Comparison of ENCODE assay signal across 10 cellular contexts in genomic region chr15:70475439-70475781, GRCh38.
DNase-seq lines count a peak whose midpoint lies in the region; ATAC-seq and TF ChIP-seq lines count a peak whose summit lies in the region.
"Had no signal": no experiment of that assay in that cellular context is flagged by ENCODE, and none has a peak within 500 bp of the region (broad histone marks: within the 10 kb centered on the region; RNA-seq: fewer than 3 reads in every experiment).

No MANE protein-coding gene starts in this region.

- no peaks in the 10 kb centered on the region for H3K9me3 ChIP-seq in gastroesophageal sphincter
- no peaks in the 10 kb centered on the region for H3K9me3 ChIP-seq in stomach smooth muscle (ENCODE audit: control insufficient read depth in 2 of 2, low read length in 2 of 2)

- no peaks in the 10 kb centered on the region for H3K36me3 Mint-ChIP-seq in T-helper 2 cell treated with Interferon-gamma antibody and Interleukin-4, amounts not matched to agents 5 μg/mL and 100 μg/mL, for 36 hours (ENCODE audit: low read depth)

- peak overlapping the region; percentile 59 for H3K27ac Mint-ChIP-seq in T-helper 2 cell treated with Interferon-gamma antibody and Interleukin-4, amounts not matched to agents 5 μg/mL and 100 μg/mL, for 36 hours

- no peak for TF ChIP-seq POLR2A in gastroesophageal sphincter (IDR thresholded peaks at IDR 0.05)

- peaks cover 0 to 33% (median 13%) of the 10 kb centered on the region in 3 donors for H3K4me1 ChIP-seq in gastroesophageal sphincter
- peaks cover 17% of the 10 kb centered on the region for H3K4me1 ChIP-seq in stomach smooth muscle (ENCODE audit: control insufficient read depth, insufficient read depth, low read length)

- TF ChIP-seq CTCF in VCaP (conservative IDR thresholded peaks at IDR 0.05) (no peak), gastroesophageal sphincter (IDR thresholded peaks at IDR 0.05) (no peak)

- DNase-seq in T-helper 2 cell treated with Interferon-gamma antibody and Interleukin-4, amounts not matched to agents 5 μg/mL and 100 μg/mL, for 36 hours (ENCODE audit: low spot score) = no peak
- DNase-seq in T-helper 2 cell (no peak), GM03348 (ENCODE audit: low spot score) (no peak), kidney glomerular epithelial cell (lab: John Stamatoyannopoulos, UW) (no peak), SK-N-DZ (ENCODE audit: low spot score) (no peak)
- DNase-seq: effector memory CD4-positive, alpha-beta T cell; NCI-H510A had no signal

- H3K4me3 ChIP-seq in gastroesophageal sphincter (peak overlapping the region in 1 of 2 donors; percentile 25), stomach smooth muscle (ENCODE audit: low read length in 2 of 2) (peak overlapping the region in 1 of 2 donors; percentile 29)

- H3K9ac ChIP-seq in stomach smooth muscle (ENCODE audit: low read length in 2 of 2) = no peak overlapping the region

- H3K4me3 Mint-ChIP-seq in T-helper 2 cell treated with Interferon-gamma antibody and Interleukin-4, amounts not matched to agents 5 μg/mL and 100 μg/mL, for 36 hours = peak overlapping the region; percentile 67

- no peaks in the 10 kb centered on the region for H3K9me3 Mint-ChIP-seq in T-helper 2 cell treated with Interferon-gamma antibody and Interleukin-4, amounts not matched to agents 5 μg/mL and 100 μg/mL, for 36 hours

- peaks cover 40% of the 10 kb centered on the region for H3K4me1 Mint-ChIP-seq in T-helper 2 cell treated with Interferon-gamma antibody and Interleukin-4, amounts not matched to agents 5 μg/mL and 100 μg/mL, for 36 hours (ENCODE audit: low read depth)

- H3K27ac ChIP-seq in VCaP = peak overlapping the region; percentile 68
- H3K27ac ChIP-seq in gastroesophageal sphincter = peak overlapping the region in 3 of 4 donors; percentile 65 to 76 (median 74)
- H3K27ac ChIP-seq in stomach smooth muscle (ENCODE audit: low read length) = peak overlapping the region; percentile 46

- H3K36me3 ChIP-seq in gastroesophageal sphincter (no peaks in the 10 kb centered on the region), stomach smooth muscle (ENCODE audit: control insufficient read depth in 2 of 2, insufficient read depth in 2 of 2, low read length in 2 of 2) (no peaks in the 10 kb centered on the region)

- H3K27me3 ChIP-seq in gastroesophageal sphincter (no peaks in the 10 kb centered on the region), stomach smooth muscle (ENCODE audit: control insufficient read depth in 1 of 2, insufficient read depth in 2 of 2, low read length in 2 of 2) (no peaks in the 10 kb centered on the region)

- WGBS in gastroesophageal sphincter (ENCODE audit: low coverage in 1 of 2), 2 donors = 71 to 94% methylated on average over 3 to 6 of the region's 7 CpGs

- no peak for TF ChIP-seq EP300 in gastroesophageal sphincter (IDR thresholded peaks at IDR 0.05)

- H3K27me3 Mint-ChIP-seq in T-helper 2 cell treated with Interferon-gamma antibody and Interleukin-4, amounts not matched to agents 5 μg/mL and 100 μg/mL, for 36 hours (ENCODE audit: low read depth) = peaks cover 65% of the 10 kb centered on the region

- no peak for ATAC-seq in gastroesophageal sphincter
